8 cellular contexts compared by ENCODE assay signal in genomic region chr17:35117984-35118383, GRCh38. TPM values are rescaled to one million over a fixed set of nuclear protein-coding genes. Genes with fewer than 3 reads are reported as not detected.
DNase-seq lines count a peak whose midpoint lies in the region; ATAC-seq, FAIRE-seq and TF ChIP-seq lines count a peak whose summit lies in the region.

No MANE protein-coding gene starts in this region.

- peaks cover 25% of the 10 kb centered on the region for H3K4me1 ChIP-seq in BLaER1
- H3K4me1 ChIP-seq in GM23338 (ENCODE audit: insufficient read depth), result peaks cover 3% of the 10 kb centered on the region; the same call in 1 of the 2 replicates
- H3K4me1 ChIP-seq in keratinocyte (ENCODE audit: control insufficient read depth, extremely low read depth, insufficient read depth, low read length), result peaks cover 17% of the 10 kb centered on the region

- FAIRE-seq in keratinocyte (lab: Jason Lieb, UNC) (no peak), urothelium cell line (lab: Jason Lieb, UNC) (no peak)

- ATAC-seq in GM23338 (no peak), WTC11 (no peak), GM18870 (IDR thresholded peaks at IDR 0.05; ENCODE audit: unreplicated experiment) (no peak)

- H3K4me1 Mint-ChIP-seq in GM23338 (peaks cover 23% of the 10 kb centered on the region), WTC11 (peaks cover 17% of the 10 kb centered on the region)

- CTCF ChIA-PET in WTC11 (lab: Charles Lee), result interaction anchor here (1.1 to 2.3 kb wide), 4 partner anchors 28 to 83 kb away, joined by 4 to 27 read pairs (median 6); partner anchors contain the start of gene RFFL

- no peak for DNase-seq in GM23338 (ENCODE audit: low spot score)
- no peak for DNase-seq in WTC11 (ENCODE audit: low spot score)
- no peak for DNase-seq in keratinocyte (ENCODE audit: low read depth, low spot score)
- DNase-seq in SKM-1 (lab: John Stamatoyannopoulos, UW; ENCODE audit: unreplicated experiment), result no peak
- DNase-seq in NCI-H2029 treated with DMSO at 0.1 percent for 48 hours (lab: John Stamatoyannopoulos, UW), result no peak
- no peak for DNase-seq in urothelium cell line (ENCODE audit: low spot score)

- H2AFZ ChIP-seq in GM23338 (no peak overlapping the region), keratinocyte (ENCODE audit: control insufficient read depth, low read length) (no peak overlapping the region)

- no peak overlapping the region for H3K9ac ChIP-seq in BLaER1
- no peak overlapping the region for H3K9ac ChIP-seq in keratinocyte (ENCODE audit: control insufficient read depth, extremely low read depth, insufficient read depth, low read length)

- H3K79me2 ChIP-seq in GM23338 (replicated peaks; ENCODE audit: insufficient read depth) (0 out of 2 replicates have a peak, but pooled peaks cover 7% of the 10 kb centered on the region), keratinocyte (ENCODE audit: control insufficient read depth, insufficient read depth, low read length) (peaks cover 2% of the 10 kb centered on the region)

- dilution Hi-C loops in keratinocyte (cut with MboI; ENCODE audit: extremely low pct_ligation_motif_present, low sequenced_read_pairs), result no loop called here

- peak overlapping the region; percentile 96 for H3K4me2 ChIP-seq in BLaER1
- H3K4me2 ChIP-seq in GM23338, result peak overlapping the region; percentile 97; the same call in 1 of the 2 replicates
- no peak overlapping the region for H3K4me2 ChIP-seq in keratinocyte (ENCODE audit: control insufficient read depth, extremely low read depth, insufficient read depth, low read depth, low read length)

- H3K9me1 ChIP-seq in keratinocyte (ENCODE audit: control insufficient read depth, extremely low read depth, insufficient read depth, low read length), result no peaks in the 10 kb centered on the region

- no peaks in the 10 kb centered on the region; the same call in 1 of the 2 replicates for H4K20me1 ChIP-seq in BLaER1
- no peaks in the 10 kb centered on the region for H4K20me1 ChIP-seq in GM23338 (replicated peaks; ENCODE audit: insufficient read depth)
- H4K20me1 ChIP-seq in keratinocyte (ENCODE audit: control insufficient read depth, extremely low read depth, insufficient read depth, low read length), result no peaks in the 10 kb centered on the region

- H3K27me3 ChIP-seq in BLaER1, result no peaks in the 10 kb centered on the region
- peaks cover 7% of the 10 kb centered on the region; the same call in 1 of the 2 replicates for H3K27me3 ChIP-seq in GM23338 (ENCODE audit: insufficient read depth)
- H3K27me3 ChIP-seq in keratinocyte (ENCODE audit: control insufficient read depth, extremely low read depth, insufficient read depth, low read length), result no peaks in the 10 kb centered on the region

- H3K27ac Mint-ChIP-seq in GM23338 (no peak overlapping the region), WTC11 (no peak overlapping the region)

- H3K4me3 ChIP-seq in BLaER1 (peak overlapping the region; percentile 80; the same call in 1 of the 2 replicates), GM23338 (no peak overlapping the region), keratinocyte (ENCODE audit: control insufficient read depth in 2 of 3, extremely low read depth in 1 of 3, insufficient read depth in 2 of 3, low read depth in 1 of 3, low read length in 3 of 3) (no peak overlapping the region)

- H3K9me3 ChIP-seq in BLaER1 (no peaks in the 10 kb centered on the region), keratinocyte (ENCODE audit: control insufficient read depth, low read depth, low read length) (no peaks in the 10 kb centered on the region)

- H3K27ac ChIP-seq in BLaER1 (no peak overlapping the region), GM23338 (ENCODE audit: low read depth) (no peak overlapping the region), keratinocyte (ENCODE audit: control insufficient read depth, insufficient read depth, low read length) (no peak overlapping the region)

- H3K9me2 ChIP-seq in GM23338 (ENCODE audit: insufficient read depth), result no peaks in the 10 kb centered on the region

- H3F3A ChIP-seq in GM23338 (replicated peaks; ENCODE audit: low read depth), result 0 out of 2 replicates have a peak, but pooled peaks cover 4% of the 10 kb centered on the region

- peaks cover 22% of the 10 kb centered on the region for H3K36me3 Mint-ChIP-seq in GM23338 (ENCODE audit: low read depth)
- H3K36me3 Mint-ChIP-seq in WTC11, result 0 out of 2 replicates have a peak, but pooled peaks cover 5% of the 10 kb centered on the region

- peak overlapping the region; percentile 92 for H3K4me3 Mint-ChIP-seq in GM23338
- H3K4me3 Mint-ChIP-seq in WTC11, result peak overlapping the region; percentile 84

- 0 out of 4 replicates have a peak, but pooled peaks of 1 of the 2 experiments have one; percentile 10 for TF ChIP-seq CTCF in GM23338 (conservative IDR thresholded peaks at IDR 0.05; ENCODE audit: low read depth in 2 of 2)
- no peak for TF ChIP-seq CTCF in WTC11 (IDR thresholded peaks at IDR 0.05)
- peak; percentile 54 to 71 (median 58) for TF ChIP-seq CTCF in keratinocyte (optimal IDR thresholded peaks at IDR 0.05 in 1 of 3, IDR thresholded peaks at IDR 0.05 in 1 of 3, conservative IDR thresholded peaks at IDR 0.05 in 1 of 3; ENCODE audit: extremely low read depth in 1 of 3, insufficient read depth in 2 of 3, low read length in 3 of 3)

- POLR2A ChIA-PET in WTC11 (lab: Charles Lee), result no interaction called here

- H3K36me3 ChIP-seq in BLaER1 (peaks cover 25% of the 10 kb centered on the region), GM23338 (ENCODE audit: insufficient read depth) (no peaks in the 10 kb centered on the region), keratinocyte (ENCODE audit: control insufficient read depth in 2 of 2, extremely low read depth in 1 of 2, insufficient read depth in 2 of 2, low read length in 2 of 2) (peaks cover 0 to 3% of the 10 kb centered on the region in 2 experiments)

- H3K9me3 Mint-ChIP-seq in GM23338 (no peaks in the 10 kb centered on the region; the same call in 2 of the 3 replicates), WTC11 (no peaks in the 10 kb centered on the region)

- H3K27me3 Mint-ChIP-seq in GM23338 (ENCODE audit: insufficient read depth, low read depth, poor library complexity) (peaks cover 21% of the 10 kb centered on the region), WTC11 (ENCODE audit: low read depth) (peaks cover 22% of the 10 kb centered on the region)

RNA-seq across cellular contexts. Expression of gene RAD51D, which starts 1.7 kb away (rescaled TPM):
- total RNA-seq in GM23338 (2014; rRNA removed; shearing (Covaris generic)), result 11.0 and 13.2 TPM in 2 replicates
- 5.9 and 7.3 TPM in 2 replicates for polyA plus RNA-seq in GM23338 (2016; fragmentation: Nextera tagmentation; extraction: Ambion mirVana)
- 13.8 to 15.7 TPM (median 15.0 TPM) in 3 replicates for total RNA-seq in WTC11 (2021)
- 2.7 to 8.2 TPM (median 4.9 TPM) in 3 replicates for polyA plus RNA-seq in keratinocyte
- polyA plus RNA-seq in keratinocyte (2011; ENCODE audit: low read depth), result 0.51 TPM
- polyA plus RNA-seq in keratinocyte (2011; cell fraction: cytosol; rRNA removed), result 2.4 and 2.6 TPM in 2 replicates
- 4.4 and 5.6 TPM in 2 replicates for polyA plus RNA-seq in keratinocyte (2011; cell fraction: nucleus; rRNA removed)
- 0.86 and 5.6 TPM in 2 replicates for polyA plus RNA-seq in keratinocyte (2012; ENCODE audit: low replicate concordance)
- 3.8 to 4.9 TPM (median 4.4 TPM) in 3 replicates for polyA minus RNA-seq in keratinocyte
- 3.8 TPM for polyA minus RNA-seq in keratinocyte (2011; cell fraction: cytosol; rRNA and poly(A)+ RNA removed)
- polyA minus RNA-seq in keratinocyte (2011; cell fraction: nucleus; rRNA and poly(A)+ RNA removed), result 2.1 and 3.2 TPM in 2 replicates

RNA-seq across cellular contexts. Expression of gene FNDC8, which starts 3.4 kb away (rescaled TPM):
- total RNA-seq in GM23338 (2014; rRNA removed; shearing (Covaris generic)), result not detected in 2 replicates
- polyA plus RNA-seq in GM23338 (2016; fragmentation: Nextera tagmentation; extraction: Ambion mirVana), result not detected in 2 replicates
- not detected in 3 replicates for total RNA-seq in WTC11 (2021)
- polyA plus RNA-seq in keratinocyte, result not detected in 3 replicates
- polyA plus RNA-seq in keratinocyte (2011; ENCODE audit: low read depth), result not detected
- not detected in 2 replicates for polyA plus RNA-seq in keratinocyte (2011; cell fraction: cytosol; rRNA removed)
- polyA plus RNA-seq in keratinocyte (2011; cell fraction: nucleus; rRNA removed), result not detected in 2 replicates
- polyA plus RNA-seq in keratinocyte (2012; ENCODE audit: low replicate concordance), result 0.11 TPM in 1 of 2 replicates, not detected in the other
- not detected in 3 replicates for polyA minus RNA-seq in keratinocyte
- polyA minus RNA-seq in keratinocyte (2011; cell fraction: cytosol; rRNA and poly(A)+ RNA removed), result not detected
- not detected in 2 replicates for polyA minus RNA-seq in keratinocyte (2011; cell fraction: nucleus; rRNA and poly(A)+ RNA removed)

RNA-seq across cellular contexts. Expression of gene NLE1, which starts 24.1 kb away (rescaled TPM):
- total RNA-seq in GM23338 (2014; rRNA removed; shearing (Covaris generic)), result 54.8 and 66.4 TPM in 2 replicates
- polyA plus RNA-seq in GM23338 (2016; fragmentation: Nextera tagmentation; extraction: Ambion mirVana) (16.6 and 17.9 TPM in 2 replicates), keratinocyte (13.5 to 18.6 TPM (median 16.0 TPM) in 3 replicates)
- total RNA-seq in WTC11 (2021), result 44.7 to 52.2 TPM (median 51.0 TPM) in 3 replicates
- 3.7 TPM for polyA plus RNA-seq in keratinocyte (2011; ENCODE audit: low read depth)
- 11.1 and 15.0 TPM in 2 replicates for polyA plus RNA-seq in keratinocyte (2011; cell fraction: cytosol; rRNA removed)
- 16.8 and 17.2 TPM in 2 replicates for polyA plus RNA-seq in keratinocyte (2011; cell fraction: nucleus; rRNA removed)
- polyA plus RNA-seq in keratinocyte (2012; ENCODE audit: low replicate concordance), result 9.8 and 19.7 TPM in 2 replicates
- 15.4 to 28.5 TPM (median 18.9 TPM) in 3 replicates for polyA minus RNA-seq in keratinocyte
- 35.7 TPM for polyA minus RNA-seq in keratinocyte (2011; cell fraction: cytosol; rRNA and poly(A)+ RNA removed)
- 7.5 and 12.3 TPM in 2 replicates for polyA minus RNA-seq in keratinocyte (2011; cell fraction: nucleus; rRNA and poly(A)+ RNA removed)

RNA-seq across cellular contexts. Expression of gene UNC45B, which starts 29.6 kb away (rescaled TPM):
- total RNA-seq in GM23338 (2014; rRNA removed; shearing (Covaris generic)), result 0.03 and 0.04 TPM in 2 replicates
- polyA plus RNA-seq in GM23338 (2016; fragmentation: Nextera tagmentation; extraction: Ambion mirVana) (0.16 TPM in 1 of 2 replicates, not detected in the other), keratinocyte (0.03 to 0.04 TPM in 2 of 3 replicates, not detected in the other)
- 0.07 to 0.16 TPM in 2 of 3 replicates, not detected in the other for total RNA-seq in WTC11 (2021)
- 0.10 TPM for polyA plus RNA-seq in keratinocyte (2011; ENCODE audit: low read depth)
- polyA plus RNA-seq in keratinocyte (2011; cell fraction: cytosol; rRNA removed), result 0.02 and 0.03 TPM in 2 replicates
- polyA plus RNA-seq in keratinocyte (2011; cell fraction: nucleus; rRNA removed), result 0.11 and 0.15 TPM in 2 replicates
- polyA plus RNA-seq in keratinocyte (2012; ENCODE audit: low replicate concordance), result 0.04 TPM in 1 of 2 replicates, not detected in the other
- 0.06 to 0.30 TPM in 2 of 3 replicates, not detected in the other for polyA minus RNA-seq in keratinocyte
- not detected for polyA minus RNA-seq in keratinocyte (2011; cell fraction: cytosol; rRNA and poly(A)+ RNA removed)
- not detected in 2 replicates for polyA minus RNA-seq in keratinocyte (2011; cell fraction: nucleus; rRNA and poly(A)+ RNA removed)

RNA-seq across cellular contexts. Expression of gene RFFL, which starts 54.5 kb away (rescaled TPM):
- total RNA-seq in GM23338 (2014; rRNA removed; shearing (Covaris generic)), result 22.2 and 29.2 TPM in 2 replicates
- polyA plus RNA-seq in GM23338 (2016; fragmentation: Nextera tagmentation; extraction: Ambion mirVana) (4.1 and 6.4 TPM in 2 replicates), keratinocyte (10.7 to 17.0 TPM (median 13.5 TPM) in 3 replicates)
- total RNA-seq in WTC11 (2021), result 26.6 to 30.3 TPM (median 27.8 TPM) in 3 replicates
- 5.3 TPM for polyA plus RNA-seq in keratinocyte (2011; ENCODE audit: low read depth)
- polyA plus RNA-seq in keratinocyte (2011; cell fraction: cytosol; rRNA removed), result 10.4 and 13.6 TPM in 2 replicates
- 13.0 and 13.4 TPM in 2 replicates for polyA plus RNA-seq in keratinocyte (2011; cell fraction: nucleus; rRNA removed)
- polyA plus RNA-seq in keratinocyte (2012; ENCODE audit: low replicate concordance), result 8.8 and 13.2 TPM in 2 replicates
- 43.7 to 112 TPM (median 46.5 TPM) in 3 replicates for polyA minus RNA-seq in keratinocyte
- 26.7 TPM for polyA minus RNA-seq in keratinocyte (2011; cell fraction: cytosol; rRNA and poly(A)+ RNA removed)
- polyA minus RNA-seq in keratinocyte (2011; cell fraction: nucleus; rRNA and poly(A)+ RNA removed), result 9.3 and 17.8 TPM in 2 replicates
